In the genomic region with DNA sequence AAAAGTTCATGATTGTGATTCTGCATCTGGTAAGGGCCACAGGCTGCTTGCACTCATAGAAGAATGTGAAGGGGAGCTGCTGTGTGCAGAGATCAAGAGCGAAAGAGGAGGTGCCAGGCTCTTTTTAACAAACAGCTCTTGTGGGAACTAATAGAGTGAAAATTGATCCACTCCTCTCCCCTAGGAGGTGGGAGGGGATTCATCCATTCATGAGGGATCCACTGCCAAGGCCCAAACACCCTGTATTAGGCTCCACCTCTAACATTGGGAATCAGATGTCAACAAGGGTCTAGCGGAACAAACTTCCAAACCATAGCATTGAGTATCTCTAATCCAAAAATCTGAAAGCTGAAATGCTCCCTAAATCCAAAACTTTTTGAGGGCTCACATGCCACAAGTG, we compare ENCODE assay signal across 2 cellular contexts.
TF ChIP-seq lines count a peak whose summit lies in the region.

No MANE protein-coding gene starts in this region.

TF ChIP-seq in GM23338, 12 proteins besides CTCF, POLR2A, EP300 and RAD21:
- TF ChIP-seq, protein P1, sequence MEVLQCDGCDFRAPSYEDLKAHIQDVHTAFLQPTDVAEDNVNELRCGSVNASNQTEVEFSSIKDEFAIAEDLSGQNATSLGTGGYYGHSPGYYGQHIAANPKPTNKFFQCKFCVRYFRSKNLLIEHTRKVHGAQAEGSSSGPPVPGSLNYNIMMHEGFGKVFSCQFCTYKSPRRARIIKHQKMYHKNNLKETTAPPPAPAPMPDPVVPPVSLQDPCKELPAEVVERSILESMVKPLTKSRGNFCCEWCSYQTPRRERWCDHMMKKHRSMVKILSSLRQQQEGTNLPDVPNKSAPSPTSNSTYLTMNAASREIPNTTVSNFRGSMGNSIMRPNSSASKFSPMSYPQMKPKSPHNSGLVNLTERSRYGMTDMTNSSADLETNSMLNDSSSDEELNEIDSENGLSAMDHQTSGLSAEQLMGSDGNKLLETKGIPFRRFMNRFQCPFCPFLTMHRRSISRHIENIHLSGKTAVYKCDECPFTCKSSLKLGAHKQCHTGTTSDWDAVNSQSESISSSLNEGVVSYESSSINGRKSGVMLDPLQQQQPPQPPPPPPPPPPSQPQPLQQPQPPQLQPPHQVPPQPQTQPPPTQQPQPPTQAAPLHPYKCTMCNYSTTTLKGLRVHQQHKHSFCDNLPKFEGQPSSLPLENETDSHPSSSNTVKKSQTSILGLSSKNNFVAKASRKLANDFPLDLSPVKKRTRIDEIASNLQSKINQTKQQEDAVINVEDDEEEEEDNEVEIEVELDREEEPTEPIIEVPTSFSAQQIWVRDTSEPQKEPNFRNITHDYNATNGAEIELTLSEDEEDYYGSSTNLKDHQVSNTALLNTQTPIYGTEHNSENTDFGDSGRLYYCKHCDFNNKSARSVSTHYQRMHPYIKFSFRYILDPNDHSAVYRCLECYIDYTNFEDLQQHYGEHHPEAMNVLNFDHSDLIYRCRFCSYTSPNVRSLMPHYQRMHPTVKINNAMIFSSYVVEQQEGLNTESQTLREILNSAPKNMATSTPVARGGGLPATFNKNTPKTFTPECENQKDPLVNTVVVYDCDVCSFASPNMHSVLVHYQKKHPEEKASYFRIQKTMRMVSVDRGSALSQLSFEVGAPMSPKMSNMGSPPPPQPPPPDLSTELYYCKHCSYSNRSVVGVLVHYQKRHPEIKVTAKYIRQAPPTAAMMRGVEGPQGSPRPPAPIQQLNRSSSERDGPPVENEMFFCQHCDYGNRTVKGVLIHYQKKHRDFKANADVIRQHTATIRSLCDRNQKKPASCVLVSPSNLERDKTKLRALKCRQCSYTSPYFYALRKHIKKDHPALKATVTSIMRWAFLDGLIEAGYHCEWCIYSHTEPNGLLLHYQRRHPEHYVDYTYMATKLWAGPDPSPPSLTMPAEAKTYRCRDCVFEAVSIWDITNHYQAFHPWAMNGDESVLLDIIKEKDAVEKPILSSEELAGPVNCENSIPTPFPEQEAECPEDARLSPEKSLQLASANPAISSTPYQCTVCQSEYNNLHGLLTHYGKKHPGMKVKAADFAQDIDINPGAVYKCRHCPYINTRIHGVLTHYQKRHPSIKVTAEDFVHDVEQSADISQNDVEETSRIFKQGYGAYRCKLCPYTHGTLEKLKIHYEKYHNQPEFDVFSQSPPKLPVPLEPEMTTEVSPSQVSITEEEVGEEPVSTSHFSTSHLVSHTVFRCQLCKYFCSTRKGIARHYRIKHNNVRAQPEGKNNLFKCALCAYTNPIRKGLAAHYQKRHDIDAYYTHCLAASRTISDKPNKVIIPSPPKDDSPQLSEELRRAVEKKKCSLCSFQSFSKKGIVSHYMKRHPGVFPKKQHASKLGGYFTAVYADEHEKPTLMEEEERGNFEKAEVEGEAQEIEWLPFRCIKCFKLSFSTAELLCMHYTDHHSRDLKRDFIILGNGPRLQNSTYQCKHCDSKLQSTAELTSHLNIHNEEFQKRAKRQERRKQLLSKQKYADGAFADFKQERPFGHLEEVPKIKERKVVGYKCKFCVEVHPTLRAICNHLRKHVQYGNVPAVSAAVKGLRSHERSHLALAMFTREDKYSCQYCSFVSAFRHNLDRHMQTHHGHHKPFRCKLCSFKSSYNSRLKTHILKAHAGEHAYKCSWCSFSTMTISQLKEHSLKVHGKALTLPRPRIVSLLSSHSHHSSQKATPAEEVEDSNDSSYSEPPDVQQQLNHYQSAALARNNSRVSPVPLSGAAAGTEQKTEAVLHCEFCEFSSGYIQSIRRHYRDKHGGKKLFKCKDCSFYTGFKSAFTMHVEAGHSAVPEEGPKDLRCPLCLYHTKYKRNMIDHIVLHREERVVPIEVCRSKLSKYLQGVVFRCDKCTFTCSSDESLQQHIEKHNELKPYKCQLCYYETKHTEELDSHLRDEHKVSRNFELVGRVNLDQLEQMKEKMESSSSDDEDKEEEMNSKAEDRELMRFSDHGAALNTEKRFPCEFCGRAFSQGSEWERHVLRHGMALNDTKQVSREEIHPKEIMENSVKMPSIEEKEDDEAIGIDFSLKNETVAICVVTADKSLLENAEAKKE (CRISPR knock-in tag; IDR thresholded peaks at IDR 0.05): no peak
- TF ChIP-seq NANOG (IDR thresholded peaks at IDR 0.05; ENCODE audit: borderline replicate concordance) (no peak), POLR2AphosphoS5 (IDR thresholded peaks at IDR 0.05; ENCODE audit: low read depth) (no peak), STAT1 (IDR thresholded peaks at IDR 0.05; ENCODE audit: unreplicated experiment) (no peak), ZNF331 (CRISPR knock-in tag; IDR thresholded peaks at IDR 0.05; ENCODE audit: low read depth) (no peak)
- TF ChIP-seq, protein P2, sequence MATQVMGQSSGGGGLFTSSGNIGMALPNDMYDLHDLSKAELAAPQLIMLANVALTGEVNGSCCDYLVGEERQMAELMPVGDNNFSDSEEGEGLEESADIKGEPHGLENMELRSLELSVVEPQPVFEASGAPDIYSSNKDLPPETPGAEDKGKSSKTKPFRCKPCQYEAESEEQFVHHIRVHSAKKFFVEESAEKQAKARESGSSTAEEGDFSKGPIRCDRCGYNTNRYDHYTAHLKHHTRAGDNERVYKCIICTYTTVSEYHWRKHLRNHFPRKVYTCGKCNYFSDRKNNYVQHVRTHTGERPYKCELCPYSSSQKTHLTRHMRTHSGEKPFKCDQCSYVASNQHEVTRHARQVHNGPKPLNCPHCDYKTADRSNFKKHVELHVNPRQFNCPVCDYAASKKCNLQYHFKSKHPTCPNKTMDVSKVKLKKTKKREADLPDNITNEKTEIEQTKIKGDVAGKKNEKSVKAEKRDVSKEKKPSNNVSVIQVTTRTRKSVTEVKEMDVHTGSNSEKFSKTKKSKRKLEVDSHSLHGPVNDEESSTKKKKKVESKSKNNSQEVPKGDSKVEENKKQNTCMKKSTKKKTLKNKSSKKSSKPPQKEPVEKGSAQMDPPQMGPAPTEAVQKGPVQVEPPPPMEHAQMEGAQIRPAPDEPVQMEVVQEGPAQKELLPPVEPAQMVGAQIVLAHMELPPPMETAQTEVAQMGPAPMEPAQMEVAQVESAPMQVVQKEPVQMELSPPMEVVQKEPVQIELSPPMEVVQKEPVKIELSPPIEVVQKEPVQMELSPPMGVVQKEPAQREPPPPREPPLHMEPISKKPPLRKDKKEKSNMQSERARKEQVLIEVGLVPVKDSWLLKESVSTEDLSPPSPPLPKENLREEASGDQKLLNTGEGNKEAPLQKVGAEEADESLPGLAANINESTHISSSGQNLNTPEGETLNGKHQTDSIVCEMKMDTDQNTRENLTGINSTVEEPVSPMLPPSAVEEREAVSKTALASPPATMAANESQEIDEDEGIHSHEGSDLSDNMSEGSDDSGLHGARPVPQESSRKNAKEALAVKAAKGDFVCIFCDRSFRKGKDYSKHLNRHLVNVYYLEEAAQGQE (IDR thresholded peaks at IDR 0.05; ENCODE audit: unreplicated experiment): no peak
- TF ChIP-seq, protein P3, sequence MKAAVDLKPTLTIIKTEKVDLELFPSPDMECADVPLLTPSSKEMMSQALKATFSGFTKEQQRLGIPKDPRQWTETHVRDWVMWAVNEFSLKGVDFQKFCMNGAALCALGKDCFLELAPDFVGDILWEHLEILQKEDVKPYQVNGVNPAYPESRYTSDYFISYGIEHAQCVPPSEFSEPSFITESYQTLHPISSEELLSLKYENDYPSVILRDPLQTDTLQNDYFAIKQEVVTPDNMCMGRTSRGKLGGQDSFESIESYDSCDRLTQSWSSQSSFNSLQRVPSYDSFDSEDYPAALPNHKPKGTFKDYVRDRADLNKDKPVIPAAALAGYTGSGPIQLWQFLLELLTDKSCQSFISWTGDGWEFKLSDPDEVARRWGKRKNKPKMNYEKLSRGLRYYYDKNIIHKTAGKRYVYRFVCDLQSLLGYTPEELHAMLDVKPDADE (IDR thresholded peaks at IDR 0.05): no peak

TF ChIP-seq in WTC11, 78 proteins besides CTCF, POLR2A, EP300 and RAD21 (continued from another document):
- TF ChIP-seq, protein P4, sequence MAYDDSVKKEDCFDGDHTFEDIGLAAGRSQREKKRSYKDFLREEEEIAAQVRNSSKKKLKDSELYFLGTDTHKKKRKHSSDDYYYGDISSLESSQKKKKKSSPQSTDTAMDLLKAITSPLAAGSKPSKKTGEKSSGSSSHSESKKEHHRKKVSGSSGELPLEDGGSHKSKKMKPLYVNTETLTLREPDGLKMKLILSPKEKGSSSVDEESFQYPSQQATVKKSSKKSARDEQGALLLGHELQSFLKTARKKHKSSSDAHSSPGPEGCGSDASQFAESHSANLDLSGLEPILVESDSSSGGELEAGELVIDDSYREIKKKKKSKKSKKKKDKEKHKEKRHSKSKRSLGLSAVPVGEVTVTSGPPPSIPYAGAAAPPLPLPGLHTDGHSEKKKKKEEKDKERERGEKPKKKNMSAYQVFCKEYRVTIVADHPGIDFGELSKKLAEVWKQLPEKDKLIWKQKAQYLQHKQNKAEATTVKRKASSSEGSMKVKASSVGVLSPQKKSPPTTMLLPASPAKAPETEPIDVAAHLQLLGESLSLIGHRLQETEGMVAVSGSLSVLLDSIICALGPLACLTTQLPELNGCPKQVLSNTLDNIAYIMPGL (CRISPR knock-in tag; IDR thresholded peaks at IDR 0.05): no peak
- TF ChIP-seq, protein P5, sequence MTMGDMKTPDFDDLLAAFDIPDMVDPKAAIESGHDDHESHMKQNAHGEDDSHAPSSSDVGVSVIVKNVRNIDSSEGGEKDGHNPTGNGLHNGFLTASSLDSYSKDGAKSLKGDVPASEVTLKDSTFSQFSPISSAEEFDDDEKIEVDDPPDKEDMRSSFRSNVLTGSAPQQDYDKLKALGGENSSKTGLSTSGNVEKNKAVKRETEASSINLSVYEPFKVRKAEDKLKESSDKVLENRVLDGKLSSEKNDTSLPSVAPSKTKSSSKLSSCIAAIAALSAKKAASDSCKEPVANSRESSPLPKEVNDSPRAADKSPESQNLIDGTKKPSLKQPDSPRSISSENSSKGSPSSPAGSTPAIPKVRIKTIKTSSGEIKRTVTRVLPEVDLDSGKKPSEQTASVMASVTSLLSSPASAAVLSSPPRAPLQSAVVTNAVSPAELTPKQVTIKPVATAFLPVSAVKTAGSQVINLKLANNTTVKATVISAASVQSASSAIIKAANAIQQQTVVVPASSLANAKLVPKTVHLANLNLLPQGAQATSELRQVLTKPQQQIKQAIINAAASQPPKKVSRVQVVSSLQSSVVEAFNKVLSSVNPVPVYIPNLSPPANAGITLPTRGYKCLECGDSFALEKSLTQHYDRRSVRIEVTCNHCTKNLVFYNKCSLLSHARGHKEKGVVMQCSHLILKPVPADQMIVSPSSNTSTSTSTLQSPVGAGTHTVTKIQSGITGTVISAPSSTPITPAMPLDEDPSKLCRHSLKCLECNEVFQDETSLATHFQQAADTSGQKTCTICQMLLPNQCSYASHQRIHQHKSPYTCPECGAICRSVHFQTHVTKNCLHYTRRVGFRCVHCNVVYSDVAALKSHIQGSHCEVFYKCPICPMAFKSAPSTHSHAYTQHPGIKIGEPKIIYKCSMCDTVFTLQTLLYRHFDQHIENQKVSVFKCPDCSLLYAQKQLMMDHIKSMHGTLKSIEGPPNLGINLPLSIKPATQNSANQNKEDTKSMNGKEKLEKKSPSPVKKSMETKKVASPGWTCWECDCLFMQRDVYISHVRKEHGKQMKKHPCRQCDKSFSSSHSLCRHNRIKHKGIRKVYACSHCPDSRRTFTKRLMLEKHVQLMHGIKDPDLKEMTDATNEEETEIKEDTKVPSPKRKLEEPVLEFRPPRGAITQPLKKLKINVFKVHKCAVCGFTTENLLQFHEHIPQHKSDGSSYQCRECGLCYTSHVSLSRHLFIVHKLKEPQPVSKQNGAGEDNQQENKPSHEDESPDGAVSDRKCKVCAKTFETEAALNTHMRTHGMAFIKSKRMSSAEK (CRISPR knock-in tag; IDR thresholded peaks at IDR 0.05; ENCODE audit: borderline replicate concordance): no peak
- TF ChIP-seq, protein P6, sequence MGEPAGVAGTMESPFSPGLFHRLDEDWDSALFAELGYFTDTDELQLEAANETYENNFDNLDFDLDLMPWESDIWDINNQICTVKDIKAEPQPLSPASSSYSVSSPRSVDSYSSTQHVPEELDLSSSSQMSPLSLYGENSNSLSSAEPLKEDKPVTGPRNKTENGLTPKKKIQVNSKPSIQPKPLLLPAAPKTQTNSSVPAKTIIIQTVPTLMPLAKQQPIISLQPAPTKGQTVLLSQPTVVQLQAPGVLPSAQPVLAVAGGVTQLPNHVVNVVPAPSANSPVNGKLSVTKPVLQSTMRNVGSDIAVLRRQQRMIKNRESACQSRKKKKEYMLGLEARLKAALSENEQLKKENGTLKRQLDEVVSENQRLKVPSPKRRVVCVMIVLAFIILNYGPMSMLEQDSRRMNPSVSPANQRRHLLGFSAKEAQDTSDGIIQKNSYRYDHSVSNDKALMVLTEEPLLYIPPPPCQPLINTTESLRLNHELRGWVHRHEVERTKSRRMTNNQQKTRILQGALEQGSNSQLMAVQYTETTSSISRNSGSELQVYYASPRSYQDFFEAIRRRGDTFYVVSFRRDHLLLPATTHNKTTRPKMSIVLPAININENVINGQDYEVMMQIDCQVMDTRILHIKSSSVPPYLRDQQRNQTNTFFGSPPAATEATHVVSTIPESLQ (CRISPR knock-in tag; IDR thresholded peaks at IDR 0.05): no peak
- TF ChIP-seq ZNF416 (CRISPR knock-in tag; IDR thresholded peaks at IDR 0.05) (no peak), SP1 (CRISPR knock-in tag; conservative IDR thresholded peaks at IDR 0.05) (no peak), ZNF263 (CRISPR knock-in tag; IDR thresholded peaks at IDR 0.05; ENCODE audit: low read depth) (no peak), RORB (CRISPR knock-in tag; IDR thresholded peaks at IDR 0.05) (no peak), NFATC4 (CRISPR knock-in tag; IDR thresholded peaks at IDR 0.05) (no peak)
- TF ChIP-seq, protein P7, sequence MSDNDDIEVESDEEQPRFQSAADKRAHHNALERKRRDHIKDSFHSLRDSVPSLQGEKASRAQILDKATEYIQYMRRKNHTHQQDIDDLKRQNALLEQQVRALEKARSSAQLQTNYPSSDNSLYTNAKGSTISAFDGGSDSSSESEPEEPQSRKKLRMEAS (CRISPR knock-in tag; IDR thresholded peaks at IDR 0.05): no peak
- TF ChIP-seq, protein P8, sequence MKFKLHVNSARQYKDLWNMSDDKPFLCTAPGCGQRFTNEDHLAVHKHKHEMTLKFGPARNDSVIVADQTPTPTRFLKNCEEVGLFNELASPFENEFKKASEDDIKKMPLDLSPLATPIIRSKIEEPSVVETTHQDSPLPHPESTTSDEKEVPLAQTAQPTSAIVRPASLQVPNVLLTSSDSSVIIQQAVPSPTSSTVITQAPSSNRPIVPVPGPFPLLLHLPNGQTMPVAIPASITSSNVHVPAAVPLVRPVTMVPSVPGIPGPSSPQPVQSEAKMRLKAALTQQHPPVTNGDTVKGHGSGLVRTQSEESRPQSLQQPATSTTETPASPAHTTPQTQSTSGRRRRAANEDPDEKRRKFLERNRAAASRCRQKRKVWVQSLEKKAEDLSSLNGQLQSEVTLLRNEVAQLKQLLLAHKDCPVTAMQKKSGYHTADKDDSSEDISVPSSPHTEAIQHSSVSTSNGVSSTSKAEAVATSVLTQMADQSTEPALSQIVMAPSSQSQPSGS (CRISPR knock-in tag; IDR thresholded peaks at IDR 0.05; ENCODE audit: borderline replicate concordance, low read depth): no peak
TF ChIP-seq in WTC11: peak in this region for 0.
